In genomic region chr17:7021993-7022778, GRCh38 we compare ENCODE assay signal across 1 cellular context.
TF ChIP-seq lines count a peak whose summit lies in the region.

No MANE protein-coding gene starts in this region.

TF ChIP-seq in A549, 52 proteins besides CTCF, POLR2A, EP300 and RAD21 (continued from another document):
- TF ChIP-seq REST (IDR thresholded peaks at IDR 0.05), result no peak
- no peak for TF ChIP-seq PHF8 (IDR thresholded peaks at IDR 0.05; ENCODE audit: borderline replicate concordance, low read depth)
- peak; percentile 87 for TF ChIP-seq E2F6 (IDR thresholded peaks at IDR 0.05; ENCODE audit: borderline replicate concordance, low read depth)
- TF ChIP-seq CHD2 (IDR thresholded peaks at IDR 0.05; ENCODE audit: low read length, partially characterized antibody), result no peak
- no peak for TF ChIP-seq ZSCAN20 (CRISPR knock-in tag; IDR thresholded peaks at IDR 0.05)
- TF ChIP-seq FOXS1 (CRISPR knock-in tag; IDR thresholded peaks at IDR 0.05), result no peak
- no peak for TF ChIP-seq ZC3H11A (IDR thresholded peaks at IDR 0.05)
